Comparison of ENCODE assay signal across 8 cellular contexts in genomic region chr15:56428821-56429458, GRCh38. TPM values are rescaled to one million over a fixed set of nuclear protein-coding genes. Genes with fewer than 3 reads are reported as not detected.
DNase-seq lines count a peak whose midpoint lies in the region; ATAC-seq and TF ChIP-seq lines count a peak whose summit lies in the region.

No MANE protein-coding gene starts in this region.

- no peak overlapping the region for H2AFZ ChIP-seq in OCI-LY7 (ENCODE audit: low read length)

- POLR2A ChIA-PET in OCI-LY7 (lab: Charles Lee) = interaction anchor here (0.7 to 1.5 kb wide), 5 partner anchors 105 to 184 kb away, joined by 3 to 4 read pairs (median 3); no protein-coding TSS in a partner anchor

- no peaks in the 10 kb centered on the region for H3K9me2 ChIP-seq in OCI-LY7 (ENCODE audit: insufficient read depth, low read length)

- H4K20me1 ChIP-seq in OCI-LY7 (ENCODE audit: insufficient read depth, low read length) = no peaks in the 10 kb centered on the region

- H3K36me3 ChIP-seq in OCI-LY7 (ENCODE audit: insufficient read depth, low read length) (peaks cover 53% of the 10 kb centered on the region), esophagus muscularis mucosa (peaks cover 0 to 5% (median 2%) of the 10 kb centered on the region in 4 donors), prostate gland (no peaks in the 10 kb centered on the region)

- no peaks in the 10 kb centered on the region for H3K27me3 ChIP-seq in esophagus muscularis mucosa
- no peaks in the 10 kb centered on the region for H3K27me3 ChIP-seq in prostate gland (replicated peaks; ENCODE audit: insufficient read depth)

- DNase-seq in GM04504 (ENCODE audit: low read depth) = peak; percentile 7
- DNase-seq in OCI-LY7 (ENCODE audit: low spot score) = peak; percentile 68
- no peak for DNase-seq in esophagus muscularis mucosa (ENCODE audit: extremely low spot score)
- no peak for DNase-seq in prostate gland (ENCODE audit: low spot score)

- TF ChIP-seq POLR2A in esophagus muscularis mucosa (IDR thresholded peaks at IDR 0.05; ENCODE audit: low read depth) = no peak
- TF ChIP-seq POLR2A in prostate gland (IDR thresholded peaks at IDR 0.05) = no peak
- TF ChIP-seq POLR2A in GM18505 (IDR thresholded peaks at IDR 0.05; ENCODE audit: borderline replicate concordance, extremely low read depth, insufficient read depth, insufficient read length) = no peak

- H3K4me1 ChIP-seq in OCI-LY7 (ENCODE audit: insufficient read depth, low read length, poor library complexity, severe bottlenecking) (peaks cover 3% of the 10 kb centered on the region), esophagus muscularis mucosa (no peaks in the 10 kb centered on the region), prostate gland (replicated peaks) (no peaks in the 10 kb centered on the region)

- H3K79me2 ChIP-seq in OCI-LY7 (ENCODE audit: insufficient read depth, low read depth, low read length) = no peaks in the 10 kb centered on the region

- peak; percentile 52 for ATAC-seq in HG03159 (IDR thresholded peaks at IDR 0.05; ENCODE audit: unreplicated experiment)
- no peak for ATAC-seq in HG02884 (IDR thresholded peaks at IDR 0.05; ENCODE audit: unreplicated experiment)
- ATAC-seq in GM18505 (IDR thresholded peaks at IDR 0.05; ENCODE audit: unreplicated experiment) = no peak
- no peak for ATAC-seq in GM21786 (IDR thresholded peaks at IDR 0.05; ENCODE audit: unreplicated experiment)

- intact Hi-C loops in OCI-LY7 (cut with micrococcal nuclease; ENCODE audit: unreplicated experiment) (loop anchor here (1.0 to 5.0 kb wide), 5 partner anchors 62 to 437 kb away; partner anchors contain the start of genes NEDD4 and TEX9), esophagus muscularis mucosa (cut with DNase I) (loop anchor here (10.0 kb wide), 1 partner anchor 184 kb away; the partner anchor contains the start of gene RFX7), prostate gland (cut with DNase I) (loop anchor here (10.0 kb wide), 1 partner anchor 184 kb away; the partner anchor contains the start of gene RFX7)

- no TSS peak for BruUV-seq in OCI-LY7 (replicated peaks; lab: Mats Ljungman, UMichigan)

- peak; percentile 91 for TF ChIP-seq CTCF in OCI-LY7 (conservative IDR thresholded peaks at IDR 0.05; ENCODE audit: low read length)
- TF ChIP-seq CTCF in esophagus muscularis mucosa (IDR thresholded peaks at IDR 0.05) = peak in 2 of 3 experiments; percentile 39 to 45
- peak in 3 of 4 experiments; percentile 45 to 54 (median 53) for TF ChIP-seq CTCF in prostate gland (IDR thresholded peaks at IDR 0.05)

- CTCF ChIA-PET in OCI-LY7 (lab: Charles Lee; ENCODE audit: unreplicated experiment) = interaction anchor here (0.8 to 1.2 kb wide), 2 partner anchors 178 to 180 kb away, joined by 3 to 5 read pairs; no protein-coding TSS in a partner anchor

- H3K9me3 ChIP-seq in OCI-LY7 (ENCODE audit: low read length) (0 out of 2 replicates have a peak, but pooled peaks cover 10% of the 10 kb centered on the region), esophagus muscularis mucosa (no peaks in the 10 kb centered on the region), prostate gland (no peaks in the 10 kb centered on the region)

- no peak overlapping the region for H3K4me3 ChIP-seq in OCI-LY7 (ENCODE audit: low read depth, low read length, poor library complexity, severe bottlenecking)
- no peak overlapping the region for H3K4me3 ChIP-seq in esophagus muscularis mucosa
- H3K4me3 ChIP-seq in prostate gland = no peak overlapping the region

- TF ChIP-seq EP300 in esophagus muscularis mucosa (IDR thresholded peaks at IDR 0.05) = no peak

- H3K27ac ChIP-seq in OCI-LY7 (ENCODE audit: low read depth, low read length, poor library complexity, severe bottlenecking) (no peak overlapping the region), esophagus muscularis mucosa (replicated peaks in 1 of 4) (no peak overlapping the region), prostate gland (no peak overlapping the region)

- H3K4me2 ChIP-seq in OCI-LY7 (ENCODE audit: low read length) = no peak overlapping the region

- WGBS in esophagus muscularis mucosa = 30% methylated on average over 2 of the region's 2 CpGs
- 22% methylated on average over 2 of the region's 2 CpGs for WGBS in prostate gland

RNA-seq across cellular contexts. Expression of gene MNS1, which starts 36.0 kb away (rescaled TPM):
- total RNA-seq in OCI-LY7 (2014; rRNA removed; shearing (Covaris generic)) = 1.8 and 2.9 TPM in 2 replicates
- total RNA-seq in OCI-LY7 (2022) (1.8 and 2.8 TPM in 2 replicates), esophagus muscularis mucosa (under 1 TPM; 0.42 to 0.66 (median 0.49) TPM), prostate gland (1 to 10 TPM; 1.5 to 4.5 TPM)

Comparison
In these comparisons a context has a peak if more than half of its experiments do, and no peak if none do; other contexts are left out.
1. DNase-seq: peak in GM04504 (single experiment) and OCI-LY7 (single experiment); none in esophagus muscularis mucosa (single experiment) and prostate gland (single experiment).
2. Peak in every context shown above with its lines, with median percentiles within 50 percentile points of each other: CTCF ChIP-seq.